22 cellular contexts compared by ENCODE assay signal in genomic region chrX:71603618-71604017, GRCh38. TPM values are rescaled to one million over a fixed set of nuclear protein-coding genes. Genes with fewer than 3 reads are reported as not detected.
DNase-seq lines count a peak whose midpoint lies in the region; ATAC-seq and TF ChIP-seq lines count a peak whose summit lies in the region.
"Had no signal": no experiment of that assay in that cellular context is flagged by ENCODE, and none has a peak within 500 bp of the region (broad histone marks: within the 10 kb centered on the region; RNA-seq: fewer than 3 reads in every experiment).

No MANE protein-coding gene starts in this region.

- CTCF ChIA-PET in T-cell (lab: Charles Lee) = no interaction called here

- no peak overlapping the region for H3K27ac ChIP-seq in Peyer's patch
- H3K27ac ChIP-seq: PC-9, SK-N-MC, skin epidermis had no signal

- POLR2A ChIA-PET in T-cell (lab: Charles Lee) = no interaction called here

- H3K36me3 Mint-ChIP-seq in stimulated activated naive CD8-positive, alpha-beta T cell treated with anti-CD3 and anti-CD28 coated beads, Interleukin-15, Interleukin-2, amounts not matched to agents 100 ng/mL and 50 ng/mL, for 24 hours (ENCODE audit: low read depth) = peaks cover 83% of the 10 kb centered on the region
- peaks cover 44% of the 10 kb centered on the region for H3K36me3 Mint-ChIP-seq in T-cell
- H3K36me3 Mint-ChIP-seq in chondrocyte (ENCODE audit: low read depth) = peaks cover 42% of the 10 kb centered on the region
- H3K36me3 Mint-ChIP-seq in stimulated activated effector memory CD8-positive, alpha-beta T cell treated with anti-CD3 and anti-CD28 coated beads, Interleukin-12 subunit alpha, Interleukin-12 subunit beta, amount 100 ng/mL, for 72 hours = peaks cover 96% of the 10 kb centered on the region

- H3K4me3 ChIP-seq in BE2C (ENCODE audit: low read depth, low read length) (no peak overlapping the region), Peyer's patch (no peak overlapping the region)
- H3K4me3 ChIP-seq: PC-9, SK-N-MC, skin epidermis had no signal

- peak overlapping the region; percentile 96 for H3K27ac Mint-ChIP-seq in stimulated activated naive CD8-positive, alpha-beta T cell treated with anti-CD3 and anti-CD28 coated beads, Interleukin-15, Interleukin-2, amounts not matched to agents 100 ng/mL and 50 ng/mL, for 24 hours
- H3K27ac Mint-ChIP-seq in T-cell = peak overlapping the region; percentile 4 to 69
- peak overlapping the region; percentile 65 for H3K27ac Mint-ChIP-seq in chondrocyte (ENCODE audit: unreplicated experiment)
- peak overlapping the region; percentile 90 for H3K27ac Mint-ChIP-seq in stimulated activated effector memory CD8-positive, alpha-beta T cell treated with anti-CD3 and anti-CD28 coated beads, Interleukin-12 subunit alpha, Interleukin-12 subunit beta, amount 100 ng/mL, for 72 hours
- H3K27ac Mint-ChIP-seq: endodermal cell had no signal

- no peaks in the 10 kb centered on the region for H3K27me3 Mint-ChIP-seq in stimulated activated naive CD8-positive, alpha-beta T cell treated with anti-CD3 and anti-CD28 coated beads, Interleukin-15, Interleukin-2, amounts not matched to agents 100 ng/mL and 50 ng/mL, for 24 hours
- peaks cover 0 to 11% of the 10 kb centered on the region in 2 donors for H3K27me3 Mint-ChIP-seq in T-cell
- H3K27me3 Mint-ChIP-seq in chondrocyte (ENCODE audit: low read depth) = no peaks in the 10 kb centered on the region
- H3K27me3 Mint-ChIP-seq: naive thymus-derived CD4-positive, alpha-beta T cell had no signal

- H3K4me1 ChIP-seq in BE2C (no peaks in the 10 kb centered on the region), Peyer's patch (no peaks in the 10 kb centered on the region)

- no peak for TF ChIP-seq CTCF in chondrocyte (IDR thresholded peaks at IDR 0.05)
- no peak for TF ChIP-seq CTCF in BE2C (IDR thresholded peaks at IDR 0.05; ENCODE audit: low read depth, low read length)
- TF ChIP-seq CTCF in Peyer's patch (IDR thresholded peaks at IDR 0.05) = no peak

- peaks cover 64% of the 10 kb centered on the region for H3K4me1 Mint-ChIP-seq in stimulated activated naive CD8-positive, alpha-beta T cell treated with anti-CD3 and anti-CD28 coated beads, Interleukin-15, Interleukin-2, amounts not matched to agents 100 ng/mL and 50 ng/mL, for 24 hours (ENCODE audit: low read depth)
- H3K4me1 Mint-ChIP-seq in T-cell (peaks cover 40 to 47% (median 44%) of the 10 kb centered on the region in 3 donors), chondrocyte (ENCODE audit: low read depth) (peaks cover 4% of the 10 kb centered on the region)
- H3K4me1 Mint-ChIP-seq in stimulated activated effector memory CD8-positive, alpha-beta T cell treated with anti-CD3 and anti-CD28 coated beads, Interleukin-12 subunit alpha, Interleukin-12 subunit beta, amount 100 ng/mL, for 72 hours = peaks cover 33% of the 10 kb centered on the region
- H3K4me1 Mint-ChIP-seq: endodermal cell had no signal

- H3K27me3 ChIP-seq in BE2C (no peaks in the 10 kb centered on the region), Peyer's patch (no peaks in the 10 kb centered on the region)

- ATAC-seq in stimulated activated naive CD8-positive, alpha-beta T cell treated with anti-CD3 and anti-CD28 coated beads, Interleukin-15, Interleukin-2, amounts not matched to agents 100 U/mL and 50 U/mL, for 24 hours = no peak
- no peak for ATAC-seq in T-cell (replicated peaks in 1 of 4)
- no peak for ATAC-seq in stimulated activated effector memory CD8-positive, alpha-beta T cell treated with anti-CD3 and anti-CD28 coated beads, Interleukin-12 subunit alpha, Interleukin-12 subunit beta, amount 100 ng/mL, for 72 hours
- ATAC-seq: HepG2; naive thymus-derived CD4-positive, alpha-beta T cell had no signal

- H3K36me3 ChIP-seq in BE2C = no peaks in the 10 kb centered on the region
- peaks cover 0 to 43% (median 0%) of the 10 kb centered on the region in 3 donors for H3K36me3 ChIP-seq in Peyer's patch

- H3K9me3 ChIP-seq in BE2C = no peaks in the 10 kb centered on the region
- no peaks in the 10 kb centered on the region for H3K9me3 ChIP-seq in Peyer's patch

- H3K4me3 Mint-ChIP-seq in stimulated activated naive CD8-positive, alpha-beta T cell treated with anti-CD3 and anti-CD28 coated beads, Interleukin-15, Interleukin-2, amounts not matched to agents 100 ng/mL and 50 ng/mL, for 24 hours = peak overlapping the region; percentile 63
- H3K4me3 Mint-ChIP-seq in T-cell (no peak overlapping the region), chondrocyte (ENCODE audit: unreplicated experiment) (no peak overlapping the region)
- no peak overlapping the region for H3K4me3 Mint-ChIP-seq in stimulated activated effector memory CD8-positive, alpha-beta T cell treated with anti-CD3 and anti-CD28 coated beads, Interleukin-12 subunit alpha, Interleukin-12 subunit beta, amount 100 ng/mL, for 72 hours
- H3K4me3 Mint-ChIP-seq: endodermal cell had no signal

- H3K9me3 Mint-ChIP-seq in stimulated activated naive CD8-positive, alpha-beta T cell treated with anti-CD3 and anti-CD28 coated beads, Interleukin-15, Interleukin-2, amounts not matched to agents 100 ng/mL and 50 ng/mL, for 24 hours = no peaks in the 10 kb centered on the region
- H3K9me3 Mint-ChIP-seq in T-cell (no peaks in the 10 kb centered on the region), chondrocyte (ENCODE audit: low read depth) (peaks cover 29% of the 10 kb centered on the region)
- H3K9me3 Mint-ChIP-seq in stimulated activated effector memory CD8-positive, alpha-beta T cell treated with anti-CD3 and anti-CD28 coated beads, Interleukin-12 subunit alpha, Interleukin-12 subunit beta, amount 100 ng/mL, for 72 hours = no peaks in the 10 kb centered on the region

- no peak for TF ChIP-seq POLR2A in Peyer's patch (IDR thresholded peaks at IDR 0.05)

- no peak for DNase-seq in stimulated activated naive CD8-positive, alpha-beta T cell treated with anti-CD3 and anti-CD28 coated beads, Interleukin-15, Interleukin-2, amounts not matched to agents 100 U/mL and 50 U/mL, for 24 hours
- DNase-seq in T-cell = no peak
- no peak for DNase-seq in chondrocyte (ENCODE audit: low spot score)
- no peak for DNase-seq in stimulated activated effector memory CD8-positive, alpha-beta T cell treated with anti-CD3 and anti-CD28 coated beads, Interleukin-12 subunit alpha, Interleukin-12 subunit beta, amount 100 ng/mL, for 72 hours (ENCODE audit: low spot score in 2 of 2)
- DNase-seq in NCI-H82 (lab: John Stamatoyannopoulos, UW) = no peak
- DNase-seq in BE2C = no peak
- DNase-seq in Peyer's patch = no peak
- DNase-seq: AML-193; endodermal cell; islet precursor cell; MM.1S; naive thymus-derived CD4-positive, alpha-beta T cell; NCI-H774; PC-9; stimulated activated CD8-positive, alpha-beta memory T cell treated with anti-CD3 and anti-CD28 coated beads, Interleukin-4, amount 100 ng/mL, for 48 hours; T-helper 9 cell had no signal

RNA-seq across cellular contexts. Expression of gene CXCR3, which starts 14.7 kb away (rescaled TPM):
- total RNA-seq in T-cell (10 to 100 TPM; 12.5 to 41.5 (median 17.6) TPM), chondrocyte (not detected in 3 replicates), Peyer's patch (1 to 10 TPM in 3 of 4 donors, not detected in 1; 4.4 to 9.2 (median 8.4) TPM)
- polyA plus RNA-seq in BE2C (2012; ENCODE audit: insufficient read depth, insufficient read length, low read depth) = not detected
- total RNA-seq: endodermal cell, lung microvascular endothelial cell, PC-9, temporal lobe had no signal
- polyA plus RNA-seq: HepG2 had no signal

RNA-seq across cellular contexts. Expression of gene GCNA, which starts 25.4 kb away (rescaled TPM):
- total RNA-seq in T-cell = 1 to 10 TPM; 5.2 to 8.6 (median 5.6) TPM
- 3.1 to 4.2 TPM (median 3.2 TPM) in 3 replicates for total RNA-seq in chondrocyte
- 1.7 TPM for polyA plus RNA-seq in BE2C (2012; ENCODE audit: insufficient read depth, insufficient read length, low read depth)
- total RNA-seq in Peyer's patch = 10 to 100 TPM in 1 of 4 donors, 1 to 10 TPM in 3; 3.0 to 15.7 (median 4.9) TPM

Comparison
In these comparisons a context has a peak if more than half of its experiments do, and no peak if none do; other contexts are left out.
1. H3K27ac Mint-ChIP-seq: peak in every context shown above with its lines; median percentile 96 in stimulated activated naive CD8-positive, alpha-beta T cell treated with anti-CD3 and anti-CD28 coated beads, Interleukin-15, Interleukin-2, amounts not matched to agents 100 ng/mL and 50 ng/mL, for 24 hours; 90 in stimulated activated effector memory CD8-positive, alpha-beta T cell treated with anti-CD3 and anti-CD28 coated beads, Interleukin-12 subunit alpha, Interleukin-12 subunit beta, amount 100 ng/mL, for 72 hours; 65 in chondrocyte; 36 in T-cell.